1 cellular context compared by ENCODE assay signal in the genomic region with DNA sequence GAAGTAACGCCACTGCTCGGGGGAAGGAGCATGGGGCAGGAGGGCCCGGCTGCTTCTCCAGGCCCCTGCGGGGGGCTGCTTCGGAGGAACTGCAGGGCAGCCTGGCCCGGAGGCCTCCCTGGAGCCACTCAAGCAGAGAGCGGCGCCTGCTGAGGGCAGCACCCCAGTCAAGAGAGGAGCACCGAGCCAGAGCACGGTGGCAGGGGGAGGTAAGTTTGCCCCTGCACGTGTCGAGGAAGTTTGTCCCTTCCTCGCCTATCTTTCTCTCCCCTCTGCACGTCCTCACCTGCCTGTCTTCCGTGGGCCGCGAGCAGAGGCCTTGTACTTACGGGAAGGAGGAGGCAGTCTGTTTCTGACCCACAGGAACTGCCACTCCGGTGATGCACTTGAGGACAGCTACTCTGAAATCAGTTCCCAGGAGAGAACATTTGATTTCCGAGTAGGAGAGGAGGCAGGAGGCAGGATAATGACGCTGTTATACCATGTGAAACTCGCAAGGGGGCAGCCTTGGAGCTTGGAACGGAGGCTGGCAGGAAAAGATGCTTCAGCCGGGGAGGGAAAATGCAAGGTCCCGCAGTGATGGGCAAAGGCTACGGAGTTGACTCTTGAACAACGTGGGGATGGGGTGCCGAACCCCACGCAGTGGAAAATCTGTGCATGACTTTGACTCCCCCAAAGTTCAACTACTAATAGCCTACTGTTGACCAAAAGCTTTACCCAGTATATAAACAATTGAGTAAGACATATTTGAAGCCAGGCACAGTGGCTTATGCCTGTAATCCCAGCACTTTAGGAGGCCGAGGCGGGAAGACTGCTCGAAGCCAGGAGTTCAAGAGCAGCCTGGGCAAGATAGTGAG.
A peak's percentile ranks its signal among the peaks of the same experiment; 100 is the strongest.
TF ChIP-seq lines count a peak whose summit lies in the region.

No MANE protein-coding gene starts in this region.

TF ChIP-seq in GM12878, 131 proteins besides CTCF, POLR2A, EP300 and RAD21 (continued from another document and continues in another):
- TF ChIP-seq BHLHE40 (IDR thresholded peaks at IDR 0.05; ENCODE audit: borderline replicate concordance in 1 of 2, low read depth in 2 of 2, low read length in 1 of 2) (peak; percentile 49 to 66; a peak in 3 of 4 replicates), MEF2A (IDR thresholded peaks at IDR 0.05; ENCODE audit: insufficient read depth, low read depth, low read length) (peak; percentile 60; the same call in 1 of the 2 replicates), DPF2 (IDR thresholded peaks at IDR 0.05) (0 out of 2 replicates have a peak, but pooled peaks have one; percentile 34), STAT1 (conservative IDR thresholded peaks at IDR 0.05) (peak; percentile 79; the same call in 1 of the 2 replicates), SUZ12 (IDR thresholded peaks at IDR 0.05; ENCODE audit: unreplicated experiment) (no peak), YY1 (IDR thresholded peaks at IDR 0.05; ENCODE audit: low read depth, low read length) (peak; percentile 78; the same call in 1 of the 2 replicates), ZNF207 (IDR thresholded peaks at IDR 0.05; ENCODE audit: borderline replicate concordance) (0 out of 2 replicates have a peak, but pooled peaks have one; percentile 55), ESRRA (IDR thresholded peaks at IDR 0.05; ENCODE audit: low read length) (no peak), CREB1 (IDR thresholded peaks at IDR 0.05; ENCODE audit: low read depth) (peak; percentile 79), CHD2 (IDR thresholded peaks at IDR 0.05; ENCODE audit: borderline replicate concordance, low read depth, low read length) (no peak), NFXL1 (IDR thresholded peaks at IDR 0.05; ENCODE audit: borderline replicate concordance) (no peak), PAX5 (IDR thresholded peaks at IDR 0.05; ENCODE audit: borderline replicate concordance, low read depth, low read length) (peak; percentile 27; the same call in 1 of the 2 replicates), SUPT20H (IDR thresholded peaks at IDR 0.05; ENCODE audit: borderline replicate concordance, control insufficient read depth, low read depth, low read length) (no peak), ATF7 (IDR thresholded peaks at IDR 0.05; ENCODE audit: low read depth) (peak; percentile 43; the same call in 1 of the 2 replicates), RELA (IDR thresholded peaks at IDR 0.05; ENCODE audit: borderline replicate concordance, partially characterized antibody) (no peak), NR2C1 (IDR thresholded peaks at IDR 0.05) (no peak), SPI1 (IDR thresholded peaks at IDR 0.05; ENCODE audit: borderline replicate concordance, insufficient read depth, low read depth, low read length) (0 out of 2 replicates have a peak, but pooled peaks have one; percentile 2), CHD1 (IDR thresholded peaks at IDR 0.05; ENCODE audit: low read depth, low read length) (no peak), TARDBP (IDR thresholded peaks at IDR 0.05; ENCODE audit: borderline replicate concordance) (peak; percentile 81; the same call in 1 of the 2 replicates), TAF1 (IDR thresholded peaks at IDR 0.05; ENCODE audit: borderline replicate concordance, low read depth, low read length) (0 out of 2 replicates have a peak, but pooled peaks have one; percentile 20), SREBF2 (IDR thresholded peaks at IDR 0.05; ENCODE audit: low read length) (no peak), MYC (IDR thresholded peaks at IDR 0.05; ENCODE audit: insufficient read depth, insufficient read length, insufficient replicate concordance, low read length, severe bottlenecking) (no peak), ZNF384 (IDR thresholded peaks at IDR 0.05; ENCODE audit: borderline replicate concordance, low read depth, low read length) (no peak), GABPA (IDR thresholded peaks at IDR 0.05; ENCODE audit: low read depth) (no peak), MEF2B (IDR thresholded peaks at IDR 0.05; ENCODE audit: partially characterized antibody, poor library complexity, severe bottlenecking) (peak; percentile 83), CREM (IDR thresholded peaks at IDR 0.05; ENCODE audit: low read depth) (peak; percentile 79), SMC3 (IDR thresholded peaks at IDR 0.05; ENCODE audit: borderline replicate concordance, low read length) (peak; percentile 98), SREBF1 (IDR thresholded peaks at IDR 0.05; ENCODE audit: low read length) (no peak), MTA3 (IDR thresholded peaks at IDR 0.05; ENCODE audit: borderline replicate concordance, low read length) (no peak; the same call in 1 of the 2 replicates), BACH1 (IDR thresholded peaks at IDR 0.05; ENCODE audit: borderline replicate concordance) (no peak)
- TF ChIP-seq, protein P1, sequence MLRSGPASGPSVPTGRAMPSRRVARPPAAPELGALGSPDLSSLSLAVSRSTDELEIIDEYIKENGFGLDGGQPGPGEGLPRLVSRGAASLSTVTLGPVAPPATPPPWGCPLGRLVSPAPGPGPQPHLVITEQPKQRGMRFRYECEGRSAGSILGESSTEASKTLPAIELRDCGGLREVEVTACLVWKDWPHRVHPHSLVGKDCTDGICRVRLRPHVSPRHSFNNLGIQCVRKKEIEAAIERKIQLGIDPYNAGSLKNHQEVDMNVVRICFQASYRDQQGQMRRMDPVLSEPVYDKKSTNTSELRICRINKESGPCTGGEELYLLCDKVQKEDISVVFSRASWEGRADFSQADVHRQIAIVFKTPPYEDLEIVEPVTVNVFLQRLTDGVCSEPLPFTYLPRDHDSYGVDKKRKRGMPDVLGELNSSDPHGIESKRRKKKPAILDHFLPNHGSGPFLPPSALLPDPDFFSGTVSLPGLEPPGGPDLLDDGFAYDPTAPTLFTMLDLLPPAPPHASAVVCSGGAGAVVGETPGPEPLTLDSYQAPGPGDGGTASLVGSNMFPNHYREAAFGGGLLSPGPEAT (IDR thresholded peaks at IDR 0.05; ENCODE audit: low read depth), result peak; percentile 58; the same call in 1 of the 2 replicates
- TF ChIP-seq, protein P2, sequence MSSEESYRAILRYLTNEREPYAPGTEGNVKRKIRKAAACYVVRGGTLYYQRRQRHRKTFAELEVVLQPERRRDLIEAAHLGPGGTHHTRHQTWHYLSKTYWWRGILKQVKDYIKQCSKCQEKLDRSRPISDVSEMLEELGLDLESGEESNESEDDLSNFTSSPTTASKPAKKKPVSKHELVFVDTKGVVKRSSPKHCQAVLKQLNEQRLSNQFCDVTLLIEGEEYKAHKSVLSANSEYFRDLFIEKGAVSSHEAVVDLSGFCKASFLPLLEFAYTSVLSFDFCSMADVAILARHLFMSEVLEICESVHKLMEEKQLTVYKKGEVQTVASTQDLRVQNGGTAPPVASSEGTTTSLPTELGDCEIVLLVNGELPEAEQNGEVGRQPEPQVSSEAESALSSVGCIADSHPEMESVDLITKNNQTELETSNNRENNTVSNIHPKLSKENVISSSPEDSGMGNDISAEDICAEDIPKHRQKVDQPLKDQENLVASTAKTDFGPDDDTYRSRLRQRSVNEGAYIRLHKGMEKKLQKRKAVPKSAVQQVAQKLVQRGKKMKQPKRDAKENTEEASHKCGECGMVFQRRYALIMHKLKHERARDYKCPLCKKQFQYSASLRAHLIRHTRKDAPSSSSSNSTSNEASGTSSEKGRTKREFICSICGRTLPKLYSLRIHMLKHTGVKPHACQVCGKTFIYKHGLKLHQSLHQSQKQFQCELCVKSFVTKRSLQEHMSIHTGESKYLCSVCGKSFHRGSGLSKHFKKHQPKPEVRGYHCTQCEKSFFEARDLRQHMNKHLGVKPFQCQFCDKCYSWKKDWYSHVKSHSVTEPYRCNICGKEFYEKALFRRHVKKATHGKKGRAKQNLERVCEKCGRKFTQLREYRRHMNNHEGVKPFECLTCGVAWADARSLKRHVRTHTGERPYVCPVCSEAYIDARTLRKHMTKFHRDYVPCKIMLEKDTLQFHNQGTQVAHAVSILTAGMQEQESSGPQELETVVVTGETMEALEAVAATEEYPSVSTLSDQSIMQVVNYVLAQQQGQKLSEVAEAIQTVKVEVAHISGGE (CRISPR knock-in tag; IDR thresholded peaks at IDR 0.05), result no peak
- TF ChIP-seq, protein P3, sequence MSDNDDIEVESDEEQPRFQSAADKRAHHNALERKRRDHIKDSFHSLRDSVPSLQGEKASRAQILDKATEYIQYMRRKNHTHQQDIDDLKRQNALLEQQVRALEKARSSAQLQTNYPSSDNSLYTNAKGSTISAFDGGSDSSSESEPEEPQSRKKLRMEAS (IDR thresholded peaks at IDR 0.05; ENCODE audit: low read depth, low read length), result no peak
- TF ChIP-seq, protein P4, sequence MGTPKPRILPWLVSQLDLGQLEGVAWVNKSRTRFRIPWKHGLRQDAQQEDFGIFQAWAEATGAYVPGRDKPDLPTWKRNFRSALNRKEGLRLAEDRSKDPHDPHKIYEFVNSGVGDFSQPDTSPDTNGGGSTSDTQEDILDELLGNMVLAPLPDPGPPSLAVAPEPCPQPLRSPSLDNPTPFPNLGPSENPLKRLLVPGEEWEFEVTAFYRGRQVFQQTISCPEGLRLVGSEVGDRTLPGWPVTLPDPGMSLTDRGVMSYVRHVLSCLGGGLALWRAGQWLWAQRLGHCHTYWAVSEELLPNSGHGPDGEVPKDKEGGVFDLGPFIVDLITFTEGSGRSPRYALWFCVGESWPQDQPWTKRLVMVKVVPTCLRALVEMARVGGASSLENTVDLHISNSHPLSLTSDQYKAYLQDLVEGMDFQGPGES (IDR thresholded peaks at IDR 0.05), result no peak
- TF ChIP-seq, protein P5, sequence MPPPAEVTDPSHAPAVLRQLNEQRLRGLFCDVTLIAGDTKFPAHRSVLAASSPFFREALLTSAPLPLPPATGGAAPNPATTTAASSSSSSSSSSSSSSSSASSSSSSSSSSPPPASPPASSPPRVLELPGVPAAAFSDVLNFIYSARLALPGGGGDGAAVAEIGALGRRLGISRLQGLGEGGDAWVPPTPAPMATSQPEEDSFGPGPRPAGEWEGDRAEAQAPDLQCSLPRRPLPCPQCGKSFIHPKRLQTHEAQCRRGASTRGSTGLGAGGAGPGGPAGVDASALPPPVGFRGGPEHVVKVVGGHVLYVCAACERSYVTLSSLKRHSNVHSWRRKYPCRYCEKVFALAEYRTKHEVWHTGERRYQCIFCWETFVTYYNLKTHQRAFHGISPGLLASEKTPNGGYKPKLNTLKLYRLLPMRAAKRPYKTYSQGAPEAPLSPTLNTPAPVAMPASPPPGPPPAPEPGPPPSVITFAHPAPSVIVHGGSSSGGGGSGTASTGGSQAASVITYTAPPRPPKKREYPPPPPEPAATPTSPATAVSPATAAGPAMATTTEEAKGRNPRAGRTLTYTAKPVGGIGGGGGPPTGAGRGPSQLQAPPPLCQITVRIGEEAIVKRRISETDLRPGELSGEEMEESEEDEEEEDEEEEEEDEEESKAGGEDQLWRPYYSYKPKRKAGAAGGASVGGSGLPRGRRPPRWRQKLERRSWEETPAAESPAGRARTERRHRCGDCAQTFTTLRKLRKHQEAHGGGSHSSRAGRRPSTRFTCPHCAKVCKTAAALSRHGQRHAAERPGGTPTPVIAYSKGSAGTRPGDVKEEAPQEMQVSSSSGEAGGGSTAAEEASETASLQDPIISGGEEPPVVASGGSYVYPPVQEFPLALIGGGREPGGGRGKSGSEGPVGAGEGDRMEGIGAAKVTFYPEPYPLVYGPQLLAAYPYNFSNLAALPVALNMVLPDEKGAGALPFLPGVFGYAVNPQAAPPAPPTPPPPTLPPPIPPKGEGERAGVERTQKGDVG (CRISPR knock-in tag; IDR thresholded peaks at IDR 0.05), result no peak
- TF ChIP-seq, protein P6, sequence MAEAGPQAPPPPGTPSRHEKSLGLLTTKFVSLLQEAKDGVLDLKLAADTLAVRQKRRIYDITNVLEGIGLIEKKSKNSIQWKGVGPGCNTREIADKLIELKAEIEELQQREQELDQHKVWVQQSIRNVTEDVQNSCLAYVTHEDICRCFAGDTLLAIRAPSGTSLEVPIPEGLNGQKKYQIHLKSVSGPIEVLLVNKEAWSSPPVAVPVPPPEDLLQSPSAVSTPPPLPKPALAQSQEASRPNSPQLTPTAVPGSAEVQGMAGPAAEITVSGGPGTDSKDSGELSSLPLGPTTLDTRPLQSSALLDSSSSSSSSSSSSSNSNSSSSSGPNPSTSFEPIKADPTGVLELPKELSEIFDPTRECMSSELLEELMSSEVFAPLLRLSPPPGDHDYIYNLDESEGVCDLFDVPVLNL (IDR thresholded peaks at IDR 0.05; ENCODE audit: low read depth, low read length), result no peak
- TF ChIP-seq, protein P7, sequence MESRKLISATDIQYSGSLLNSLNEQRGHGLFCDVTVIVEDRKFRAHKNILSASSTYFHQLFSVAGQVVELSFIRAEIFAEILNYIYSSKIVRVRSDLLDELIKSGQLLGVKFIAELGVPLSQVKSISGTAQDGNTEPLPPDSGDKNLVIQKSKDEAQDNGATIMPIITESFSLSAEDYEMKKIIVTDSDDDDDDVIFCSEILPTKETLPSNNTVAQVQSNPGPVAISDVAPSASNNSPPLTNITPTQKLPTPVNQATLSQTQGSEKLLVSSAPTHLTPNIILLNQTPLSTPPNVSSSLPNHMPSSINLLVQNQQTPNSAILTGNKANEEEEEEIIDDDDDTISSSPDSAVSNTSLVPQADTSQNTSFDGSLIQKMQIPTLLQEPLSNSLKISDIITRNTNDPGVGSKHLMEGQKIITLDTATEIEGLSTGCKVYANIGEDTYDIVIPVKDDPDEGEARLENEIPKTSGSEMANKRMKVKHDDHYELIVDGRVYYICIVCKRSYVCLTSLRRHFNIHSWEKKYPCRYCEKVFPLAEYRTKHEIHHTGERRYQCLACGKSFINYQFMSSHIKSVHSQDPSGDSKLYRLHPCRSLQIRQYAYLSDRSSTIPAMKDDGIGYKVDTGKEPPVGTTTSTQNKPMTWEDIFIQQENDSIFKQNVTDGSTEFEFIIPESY (IDR thresholded peaks at IDR 0.05), result no peak
- TF ChIP-seq, protein P8, sequence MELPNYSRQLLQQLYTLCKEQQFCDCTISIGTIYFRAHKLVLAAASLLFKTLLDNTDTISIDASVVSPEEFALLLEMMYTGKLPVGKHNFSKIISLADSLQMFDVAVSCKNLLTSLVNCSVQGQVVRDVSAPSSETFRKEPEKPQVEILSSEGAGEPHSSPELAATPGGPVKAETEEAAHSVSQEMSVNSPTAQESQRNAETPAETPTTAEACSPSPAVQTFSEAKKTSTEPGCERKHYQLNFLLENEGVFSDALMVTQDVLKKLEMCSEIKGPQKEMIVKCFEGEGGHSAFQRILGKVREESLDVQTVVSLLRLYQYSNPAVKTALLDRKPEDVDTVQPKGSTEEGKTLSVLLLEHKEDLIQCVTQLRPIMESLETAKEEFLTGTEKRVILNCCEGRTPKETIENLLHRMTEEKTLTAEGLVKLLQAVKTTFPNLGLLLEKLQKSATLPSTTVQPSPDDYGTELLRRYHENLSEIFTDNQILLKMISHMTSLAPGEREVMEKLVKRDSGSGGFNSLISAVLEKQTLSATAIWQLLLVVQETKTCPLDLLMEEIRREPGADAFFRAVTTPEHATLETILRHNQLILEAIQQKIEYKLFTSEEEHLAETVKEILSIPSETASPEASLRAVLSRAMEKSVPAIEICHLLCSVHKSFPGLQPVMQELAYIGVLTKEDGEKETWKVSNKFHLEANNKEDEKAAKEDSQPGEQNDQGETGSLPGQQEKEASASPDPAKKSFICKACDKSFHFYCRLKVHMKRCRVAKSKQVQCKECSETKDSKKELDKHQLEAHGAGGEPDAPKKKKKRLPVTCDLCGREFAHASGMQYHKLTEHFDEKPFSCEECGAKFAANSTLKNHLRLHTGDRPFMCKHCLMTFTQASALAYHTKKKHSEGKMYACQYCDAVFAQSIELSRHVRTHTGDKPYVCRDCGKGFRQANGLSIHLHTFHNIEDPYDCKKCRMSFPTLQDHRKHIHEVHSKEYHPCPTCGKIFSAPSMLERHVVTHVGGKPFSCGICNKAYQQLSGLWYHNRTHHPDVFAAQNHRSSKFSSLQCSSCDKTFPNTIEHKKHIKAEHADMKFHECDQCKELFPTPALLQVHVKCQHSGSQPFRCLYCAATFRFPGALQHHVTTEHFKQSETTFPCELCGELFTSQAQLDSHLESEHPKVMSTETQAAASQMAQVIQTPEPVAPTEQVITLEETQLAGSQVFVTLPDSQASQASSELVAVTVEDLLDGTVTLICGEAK (IDR thresholded peaks at IDR 0.05; ENCODE audit: borderline replicate concordance), result no peak
